ENCODE assay signal across 11 cellular contexts in the genomic region with DNA sequence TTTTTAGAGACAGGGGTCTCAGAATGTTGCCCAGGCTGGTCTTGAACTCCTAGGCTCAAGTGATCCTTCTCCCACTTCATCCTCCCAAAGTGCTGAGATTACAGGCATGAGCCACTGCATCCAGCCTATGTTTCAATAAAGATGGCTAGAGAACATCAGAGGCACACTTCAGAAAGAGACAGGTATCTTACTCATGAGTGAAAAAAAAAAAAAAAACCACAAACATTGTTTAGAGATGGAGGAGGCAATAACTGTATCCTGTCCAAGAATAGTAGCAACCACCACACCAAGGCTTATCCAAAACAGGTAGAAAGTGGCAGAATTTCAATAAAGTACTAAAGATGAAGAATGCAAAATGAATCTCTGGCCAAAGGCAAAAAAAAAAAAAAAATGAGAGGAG. TPM values are rescaled to one million over a fixed set of nuclear protein-coding genes. Genes with fewer than 3 reads are reported as not detected.
A peak's percentile ranks its signal among the peaks of the same experiment; 100 is the strongest.
DNase-seq lines count a peak whose midpoint lies in the region; ATAC-seq and TF ChIP-seq lines count a peak whose summit lies in the region.
"Had no signal": no experiment of that assay in that cellular context is flagged by ENCODE, and none has a peak within 500 bp of the region (broad histone marks: within the 10 kb centered on the region; RNA-seq: fewer than 3 reads in every experiment).

No MANE protein-coding gene starts in this region.

- H3K36me3 ChIP-seq in tibial artery = no peaks in the 10 kb centered on the region

- intact Hi-C loops in activated CD4-positive, alpha-beta T cell treated with anti-CD3 and anti-CD28 coated beads for 36 hours (cut with DNase I, micrococcal nuclease) = no loop called here
- intact Hi-C loops in tibial artery (cut with DNase I; ENCODE audit: low total_unique reads) (no loop called here), Calu3 (cut with micrococcal nuclease; ENCODE audit: unreplicated experiment) (no loop called here)

- no peak for TF ChIP-seq CTCF in tibial artery (IDR thresholded peaks at IDR 0.05)
- TF ChIP-seq CTCF in Calu3 (IDR thresholded peaks at IDR 0.05; ENCODE audit: unreplicated experiment) = no peak

- no peaks in the 10 kb centered on the region for H3K9me3 ChIP-seq in tibial artery

- H3K9me3 Mint-ChIP-seq in activated CD4-positive, alpha-beta T cell treated with anti-CD3 and anti-CD28 coated beads for 36 hours (ENCODE audit: low read depth) = peaks cover 1% of the 10 kb centered on the region
- H3K9me3 Mint-ChIP-seq in activated naive CD8-positive, alpha-beta T cell treated with anti-CD3 and anti-CD28 coated beads, Interleukin-2, amount 50 U/mL, for 24 hours = no peaks in the 10 kb centered on the region
- peaks cover 2% of the 10 kb centered on the region for H3K9me3 Mint-ChIP-seq in activated CD8-positive, alpha-beta memory T cell treated with anti-CD3 and anti-CD28 coated beads, Interleukin-2, amount 10 ng/mL, durations not matched to agents 7 days and 5 days (ENCODE audit: low read depth)
- H3K9me3 Mint-ChIP-seq in Calu3 (ENCODE audit: low read depth, unreplicated experiment) = no peaks in the 10 kb centered on the region

- peak overlapping the region; percentile 31 to 68 for H3K27ac ChIP-seq in tibial artery
- H3K27ac ChIP-seq: 22Rv1 had no signal

- POLR2A ChIA-PET in activated CD4-positive, alpha-beta T cell treated with anti-CD3 and anti-CD28 coated beads for 36 hours (lab: Charles Lee) = no interaction called here

- BruUV-seq in Calu3 (replicated peaks; lab: Mats Ljungman, UMichigan) = no TSS peak

- peaks cover 26% of the 10 kb centered on the region for H3K36me3 Mint-ChIP-seq in activated CD4-positive, alpha-beta T cell treated with anti-CD3 and anti-CD28 coated beads for 36 hours (ENCODE audit: low read depth)
- peaks cover 23% of the 10 kb centered on the region for H3K36me3 Mint-ChIP-seq in activated naive CD8-positive, alpha-beta T cell treated with anti-CD3 and anti-CD28 coated beads, Interleukin-2, amount 50 U/mL, for 24 hours (ENCODE audit: low read depth)
- peaks cover 15% of the 10 kb centered on the region for H3K36me3 Mint-ChIP-seq in activated CD8-positive, alpha-beta memory T cell treated with anti-CD3 and anti-CD28 coated beads, Interleukin-2, amount 10 ng/mL, durations not matched to agents 7 days and 5 days
- H3K36me3 Mint-ChIP-seq in Calu3 (ENCODE audit: insufficient read depth, unreplicated experiment) = no peaks in the 10 kb centered on the region

- no peaks in the 10 kb centered on the region for H3K27me3 Mint-ChIP-seq in activated CD4-positive, alpha-beta T cell treated with anti-CD3 and anti-CD28 coated beads for 36 hours
- no peaks in the 10 kb centered on the region for H3K27me3 Mint-ChIP-seq in activated naive CD8-positive, alpha-beta T cell treated with anti-CD3 and anti-CD28 coated beads, Interleukin-2, amount 50 U/mL, for 24 hours
- no peaks in the 10 kb centered on the region for H3K27me3 Mint-ChIP-seq in activated CD8-positive, alpha-beta memory T cell treated with anti-CD3 and anti-CD28 coated beads, Interleukin-2, amount 10 ng/mL, durations not matched to agents 7 days and 5 days
- H3K27me3 Mint-ChIP-seq in Calu3 (ENCODE audit: unreplicated experiment) = no peaks in the 10 kb centered on the region

- H3K27ac Mint-ChIP-seq in activated CD4-positive, alpha-beta T cell treated with anti-CD3 and anti-CD28 coated beads for 36 hours = peak overlapping the region; percentile 34
- peak overlapping the region; percentile 26 for H3K27ac Mint-ChIP-seq in activated naive CD8-positive, alpha-beta T cell treated with anti-CD3 and anti-CD28 coated beads, Interleukin-2, amount 50 U/mL, for 24 hours
- H3K27ac Mint-ChIP-seq in activated CD8-positive, alpha-beta memory T cell treated with anti-CD3 and anti-CD28 coated beads, Interleukin-2, amount 10 ng/mL, durations not matched to agents 7 days and 5 days = no peak overlapping the region
- H3K27ac Mint-ChIP-seq in Calu3 (ENCODE audit: unreplicated experiment) = no peak overlapping the region

- H3K4me1 ChIP-seq in tibial artery = peaks cover 0 to 34% (median 9%) of the 10 kb centered on the region in 4 donors

- H3K4me1 Mint-ChIP-seq in activated CD4-positive, alpha-beta T cell treated with anti-CD3 and anti-CD28 coated beads for 36 hours = peaks cover 34% of the 10 kb centered on the region
- H3K4me1 Mint-ChIP-seq in activated naive CD8-positive, alpha-beta T cell treated with anti-CD3 and anti-CD28 coated beads, Interleukin-2, amount 50 U/mL, for 24 hours = peaks cover 28% of the 10 kb centered on the region
- peaks cover 6% of the 10 kb centered on the region for H3K4me1 Mint-ChIP-seq in activated CD8-positive, alpha-beta memory T cell treated with anti-CD3 and anti-CD28 coated beads, Interleukin-2, amount 10 ng/mL, durations not matched to agents 7 days and 5 days
- peaks cover 16% of the 10 kb centered on the region for H3K4me1 Mint-ChIP-seq in Calu3 (ENCODE audit: low read depth, unreplicated experiment)

- no peak for DNase-seq in activated CD4-positive, alpha-beta T cell treated with anti-CD3 and anti-CD28 coated beads for 36 hours
- no peak for DNase-seq in activated CD4-positive, alpha-beta T cell treated with anti-CD3 and anti-CD28 coated beads, Interleukin-2, amount 50 U/mL, for 4 hours
- no peak for DNase-seq in activated naive CD8-positive, alpha-beta T cell treated with anti-CD3 and anti-CD28 coated beads, Interleukin-2, amount 50 U/mL, for 24 hours
- DNase-seq in kidney tubule cell (ENCODE audit: low spot score) = peak; percentile 34
- no peak for DNase-seq in tibial artery
- DNase-seq in activated CD8-positive, alpha-beta memory T cell treated with anti-CD3 and anti-CD28 coated beads, Interleukin-2, amount 10 ng/mL, durations not matched to agents 7 days and 5 days = no peak
- no peak for DNase-seq in NCI-H2081 treated with DMSO at 0.1 percent for 48 hours (lab: John Stamatoyannopoulos, UW)
- DNase-seq in Calu3 = no peak
- DNase-seq: NCI-H1105 treated with DMSO at 0.1 percent for 48 hours; stimulated activated CD4-positive, alpha-beta T cell treated with anti-CD3 and anti-CD28 coated beads, Interleukin-12 subunit alpha, Interleukin-12 subunit beta, amount 100 ng/mL, for 4 hours had no signal

- H3K4me3 ChIP-seq in tibial artery = no peak overlapping the region

- ATAC-seq in activated CD4-positive, alpha-beta T cell treated with anti-CD3 and anti-CD28 coated beads for 36 hours = peak; percentile 73
- no peak for ATAC-seq in activated naive CD8-positive, alpha-beta T cell treated with anti-CD3 and anti-CD28 coated beads, Interleukin-2, amount 50 U/mL, for 24 hours
- ATAC-seq in activated CD8-positive, alpha-beta memory T cell treated with anti-CD3 and anti-CD28 coated beads, Interleukin-2, amount 10 ng/mL, durations not matched to agents 7 days and 5 days = no peak

- CTCF ChIA-PET in activated CD4-positive, alpha-beta T cell treated with anti-CD3 and anti-CD28 coated beads for 36 hours (lab: Charles Lee) = no interaction called here
- CTCF ChIA-PET in activated CD8-positive, alpha-beta memory T cell treated with anti-CD3 and anti-CD28 coated beads, Interleukin-2, amount 10 ng/mL, durations not matched to agents 7 days and 5 days (lab: Charles Lee) = interaction anchor here (0.7 kb wide), 1 partner anchor 19 kb away, joined by 4 read pairs; no protein-coding TSS in a partner anchor
- CTCF ChIA-PET in Calu3 (lab: Charles Lee) = interaction anchor here (1.2 kb wide), 1 partner anchor 10 kb away, joined by 4 read pairs; no protein-coding TSS in a partner anchor

- no peaks in the 10 kb centered on the region for H3K27me3 ChIP-seq in tibial artery

- H3K4me3 Mint-ChIP-seq in activated CD4-positive, alpha-beta T cell treated with anti-CD3 and anti-CD28 coated beads for 36 hours = no peak overlapping the region
- no peak overlapping the region for H3K4me3 Mint-ChIP-seq in activated naive CD8-positive, alpha-beta T cell treated with anti-CD3 and anti-CD28 coated beads, Interleukin-2, amount 50 U/mL, for 24 hours
- no peak overlapping the region for H3K4me3 Mint-ChIP-seq in activated CD8-positive, alpha-beta memory T cell treated with anti-CD3 and anti-CD28 coated beads, Interleukin-2, amount 10 ng/mL, durations not matched to agents 7 days and 5 days
- no peak overlapping the region for H3K4me3 Mint-ChIP-seq in Calu3 (ENCODE audit: low read depth, unreplicated experiment)

RNA-seq across cellular contexts. Expression of a gene that starts 30.3 kb away (rescaled TPM):
- total RNA-seq in activated CD4-positive, alpha-beta T cell treated with anti-CD3 and anti-CD28 coated beads for 36 hours = 10 to 100 TPM; 20.2 to 33.2 TPM
- total RNA-seq in activated CD8-positive, alpha-beta memory T cell treated with anti-CD3 and anti-CD28 coated beads, Interleukin-2, amount 10 ng/mL, durations not matched to agents 7 days and 5 days = 10 to 100 TPM; 14.5 to 14.7 TPM
- 25.5 and 27.4 TPM in 2 replicates for total RNA-seq in Calu3 (2022)

Comparison
In these comparisons a context has a peak if more than half of its experiments do, and no peak if none do; other contexts are left out.
1. H3K27ac Mint-ChIP-seq: peak in activated CD4-positive, alpha-beta T cell treated with anti-CD3 and anti-CD28 coated beads for 36 hours (single experiment) and activated naive CD8-positive, alpha-beta T cell treated with anti-CD3 and anti-CD28 coated beads, Interleukin-2, amount 50 U/mL, for 24 hours (single experiment); none in activated CD8-positive, alpha-beta memory T cell treated with anti-CD3 and anti-CD28 coated beads, Interleukin-2, amount 10 ng/mL, durations not matched to agents 7 days and 5 days (single experiment) and Calu3 (single experiment).